ENCODE assay signal across 17 cellular contexts in the genomic region with DNA sequence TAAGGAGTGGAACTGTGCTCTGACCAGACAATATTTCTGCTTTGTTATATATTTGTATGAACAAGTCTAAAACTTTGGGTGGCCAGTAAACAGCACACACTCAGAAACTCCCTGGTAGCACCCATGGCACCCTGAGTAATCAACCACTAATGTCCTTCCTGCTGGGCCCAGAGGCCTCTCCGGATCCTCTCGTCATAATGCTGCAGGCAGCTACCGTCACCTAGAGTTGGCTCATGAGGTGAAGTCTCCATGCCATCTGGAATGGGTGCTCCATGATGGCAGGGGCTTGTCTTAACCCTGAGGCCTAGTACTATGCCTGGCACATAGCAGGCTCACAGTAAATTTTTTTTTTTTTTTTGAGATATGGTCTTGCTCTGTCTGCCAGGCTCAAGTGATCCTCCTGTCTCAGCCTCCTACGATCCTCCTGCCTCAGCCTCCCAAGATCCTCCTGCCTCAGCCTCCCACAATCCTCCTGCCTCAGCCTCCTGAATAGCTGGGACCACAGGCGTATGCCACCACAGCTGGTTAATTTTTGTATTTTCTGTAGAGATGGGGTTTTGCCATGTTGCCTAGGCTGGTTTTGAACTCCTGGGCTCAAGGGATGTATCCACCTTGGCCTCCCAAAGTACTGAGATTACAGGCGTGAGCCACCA. TPM values are rescaled to one million over a fixed set of nuclear protein-coding genes. Genes with fewer than 3 reads are reported as not detected.
A peak's percentile ranks its signal among the peaks of the same experiment; 100 is the strongest.
DNase-seq lines count a peak whose midpoint lies in the region; ATAC-seq and TF ChIP-seq lines count a peak whose summit lies in the region.
"Had no signal": no experiment of that assay in that cellular context is flagged by ENCODE, and none has a peak within 500 bp of the region (broad histone marks: within the 10 kb centered on the region; RNA-seq: fewer than 3 reads in every experiment).

No MANE protein-coding gene starts in this region.

- H3K27ac ChIP-seq in left lung (peak overlapping the region; percentile 63 to 99), suprapubic skin (no peak overlapping the region), tibial nerve (no peak overlapping the region)
- H3K27ac ChIP-seq: neutrophil had no signal

- ATAC-seq in activated T-cell treated with anti-CD3 and anti-CD28 coated beads, Interleukin-2, amount 50 U/mL, for 72 hours (replicated peaks in 1 of 2): no peak
- no peak for ATAC-seq in left lung
- ATAC-seq: T-helper 17 cell had no signal

- TF ChIP-seq CTCF in left lung (IDR thresholded peaks at IDR 0.05): no peak
- no peak for TF ChIP-seq CTCF in suprapubic skin (IDR thresholded peaks at IDR 0.05)
- no peak for TF ChIP-seq CTCF in tibial nerve (IDR thresholded peaks at IDR 0.05)
- no peak for TF ChIP-seq CTCF in GM13977 (IDR thresholded peaks at IDR 0.05; ENCODE audit: extremely low read depth, insufficient read depth, missing control alignments)

- 84% methylated on average over 6 of the region's 6 CpGs for WGBS in suprapubic skin
- WGBS in tibial nerve, 2 donors: 93 to 97% methylated on average over 6 of the region's 6 CpGs

- TF ChIP-seq EP300 in suprapubic skin (IDR thresholded peaks at IDR 0.05): no peak
- TF ChIP-seq EP300 in tibial nerve (IDR thresholded peaks at IDR 0.05): no peak

- H3K9me3 ChIP-seq in left lung: no peaks in the 10 kb centered on the region
- H3K9me3 ChIP-seq in suprapubic skin: no peaks in the 10 kb centered on the region
- no peaks in the 10 kb centered on the region for H3K9me3 ChIP-seq in tibial nerve
- H3K9me3 ChIP-seq: Caco-2, neutrophil had no signal

- H3K9me3 Mint-ChIP-seq in activated T-cell treated with anti-CD3 and anti-CD28 coated beads, Interleukin-2, amount 50 U/mL, for 24 hours: no peaks in the 10 kb centered on the region
- no peaks in the 10 kb centered on the region for H3K9me3 Mint-ChIP-seq in activated T-cell treated with anti-CD3 and anti-CD28 coated beads, Interleukin-2, amount 50 U/mL, for 72 hours

- peak; percentile 18 for DNase-seq in activated T-cell treated with anti-CD3 and anti-CD28 coated beads, Interleukin-2, amount 50 U/mL, for 24 hours
- DNase-seq in activated T-cell treated with anti-CD3 and anti-CD28 coated beads for 4 hours (no peak), left lung (no peak), suprapubic skin (ENCODE audit: low spot score in 2 of 2) (peak; percentile 35 to 39), tibial nerve (ENCODE audit: low spot score in 2 of 2) (no peak), GM13977 (ENCODE audit: low spot score) (no peak), anterior cingulate cortex (lab: John Stamatoyannopoulos, UW) (no peak)
- no peak for DNase-seq in activated T-cell treated with anti-CD3 and anti-CD28 coated beads, Interleukin-2, amount 50 U/mL, for 72 hours
- DNase-seq: ACHN; activated CD4-positive, alpha-beta T cell treated with anti-CD3 and anti-CD28 coated beads, Interleukin-2, amount 50 U/mL, for 1 hour; hippocampal formation; Karpas-422; NCI-H1694 treated with DMSO at 0.1 percent for 48 hours; NCI-H524; T-helper 17 cell had no signal

- H3K4me3 ChIP-seq in left lung: no peak overlapping the region
- H3K4me3 ChIP-seq in suprapubic skin: no peak overlapping the region
- no peak overlapping the region for H3K4me3 ChIP-seq in tibial nerve

- no peaks in the 10 kb centered on the region for H3K27me3 Mint-ChIP-seq in activated T-cell treated with anti-CD3 and anti-CD28 coated beads, Interleukin-2, amount 50 U/mL, for 24 hours
- H3K27me3 Mint-ChIP-seq in activated T-cell treated with anti-CD3 and anti-CD28 coated beads, Interleukin-2, amount 50 U/mL, for 72 hours (ENCODE audit: low read depth): no peaks in the 10 kb centered on the region
- H3K27me3 Mint-ChIP-seq: T-helper 17 cell had no signal

- H3K4me1 ChIP-seq in left lung (peaks cover 28 to 85% of the 10 kb centered on the region in 2 donors), suprapubic skin (peaks cover 63% of the 10 kb centered on the region), tibial nerve (peaks cover 0 to 46% (median 30%) of the 10 kb centered on the region in 4 donors)

- H3K36me3 ChIP-seq in left lung: no peaks in the 10 kb centered on the region
- H3K36me3 ChIP-seq in suprapubic skin: no peaks in the 10 kb centered on the region
- peaks cover 0 to 37% (median 0%) of the 10 kb centered on the region in 3 donors for H3K36me3 ChIP-seq in tibial nerve
- H3K36me3 ChIP-seq: neutrophil had no signal

- H3K36me3 Mint-ChIP-seq in activated T-cell treated with anti-CD3 and anti-CD28 coated beads, Interleukin-2, amount 50 U/mL, for 24 hours (ENCODE audit: low read depth): peaks cover 52% of the 10 kb centered on the region
- peaks cover 5 to 11% of the 10 kb centered on the region in 2 donors for H3K36me3 Mint-ChIP-seq in activated T-cell treated with anti-CD3 and anti-CD28 coated beads, Interleukin-2, amount 50 U/mL, for 72 hours (ENCODE audit: insufficient read depth in 2 of 2)

- intact Hi-C loops in left lung (cut with DNase I): no loop called here

- H3K27ac Mint-ChIP-seq in activated T-cell treated with anti-CD3 and anti-CD28 coated beads, Interleukin-2, amount 50 U/mL, for 24 hours: peak overlapping the region; percentile 75
- H3K27ac Mint-ChIP-seq in activated T-cell treated with anti-CD3 and anti-CD28 coated beads, Interleukin-2, amount 50 U/mL, for 72 hours: peak overlapping the region; percentile 75
- H3K27ac Mint-ChIP-seq: T-helper 17 cell had no signal

- no peaks in the 10 kb centered on the region for H3K27me3 ChIP-seq in left lung
- H3K27me3 ChIP-seq in suprapubic skin: no peaks in the 10 kb centered on the region
- H3K27me3 ChIP-seq in tibial nerve: no peaks in the 10 kb centered on the region
- H3K27me3 ChIP-seq: neutrophil had no signal

- in situ Hi-C loops in GM13977 (cut with MboI; ENCODE audit: low pct_unique_long_range_greater_than_20kb, low sequenced_read_pairs, unreplicated experiment): no loop called here

- peaks cover 54% of the 10 kb centered on the region for H3K4me1 Mint-ChIP-seq in activated T-cell treated with anti-CD3 and anti-CD28 coated beads, Interleukin-2, amount 50 U/mL, for 24 hours (ENCODE audit: low read depth)
- H3K4me1 Mint-ChIP-seq in activated T-cell treated with anti-CD3 and anti-CD28 coated beads, Interleukin-2, amount 50 U/mL, for 72 hours (ENCODE audit: low read depth): peaks cover 61% of the 10 kb centered on the region

- TF ChIP-seq POLR2A in suprapubic skin (IDR thresholded peaks at IDR 0.05): no peak
- no peak for TF ChIP-seq POLR2A in tibial nerve (IDR thresholded peaks at IDR 0.05)

- no peak overlapping the region for H3K4me3 Mint-ChIP-seq in activated T-cell treated with anti-CD3 and anti-CD28 coated beads, Interleukin-2, amount 50 U/mL, for 24 hours
- no peak overlapping the region for H3K4me3 Mint-ChIP-seq in activated T-cell treated with anti-CD3 and anti-CD28 coated beads, Interleukin-2, amount 50 U/mL, for 72 hours
- H3K4me3 Mint-ChIP-seq: T-helper 17 cell had no signal

RNA-seq across cellular contexts. Expression of gene SDCBP2, which starts 3.0 kb away (rescaled TPM):
- total RNA-seq in activated T-cell treated with anti-CD3 and anti-CD28 coated beads, Interleukin-2, amount 50 U/mL, for 72 hours: 10 to 100 TPM; 11.0 to 11.5 TPM
- total RNA-seq in left lung (10 to 100 TPM; 13.5 to 21.5 TPM), suprapubic skin (100 to 1,000 TPM in 3 of 4 donors, 10 to 100 TPM in 1; 74.4 to 143 (median 115) TPM), tibial nerve (1 to 10 TPM; 1.9 to 4.2 (median 2.9) TPM)

Comparison
In these comparisons a context has a peak if more than half of its experiments do, and no peak if none do; other contexts are left out.
1. DNase-seq: peak in activated T-cell treated with anti-CD3 and anti-CD28 coated beads, Interleukin-2, amount 50 U/mL, for 24 hours (single experiment) and suprapubic skin (2 of 2); none in activated T-cell treated with anti-CD3 and anti-CD28 coated beads for 4 hours (single experiment), activated T-cell treated with anti-CD3 and anti-CD28 coated beads, Interleukin-2, amount 50 U/mL, for 72 hours (0 of 2), left lung (0 of 2), tibial nerve (0 of 2), GM13977 (single experiment) and anterior cingulate cortex (0 of 58).
2. H3K27ac ChIP-seq: peak in left lung (2 of 2); none in suprapubic skin (single experiment) and tibial nerve (0 of 4).